ENCODE assay signal across 30 cellular contexts in genomic region chr18:30578707-30579106, GRCh38.
"Had no signal": no experiment of that assay in that cellular context is flagged by ENCODE, and none has a peak within 500 bp of the region (broad histone marks: within the 10 kb centered on the region; RNA-seq: fewer than 3 reads in every experiment).

No MANE protein-coding gene starts in this region.

- ATAC-seq: activated CD4-positive, CD25-positive, alpha-beta regulatory T cell treated with anti-CD3 and anti-CD28 coated beads, Interleukin-2, amount 50 U/mL, for 24 hours; activated CD8-positive, alpha-beta memory T cell treated with anti-CD3 and anti-CD28 coated beads, Interleukin-2, amount 10 ng/mL, durations not matched to agents 7 days and 5 days; activated CD8-positive, alpha-beta T cell treated with anti-CD3 and anti-CD28 coated beads, Interleukin-2, amount 10 ng/mL, durations not matched to agents 7 days and 5 days; activated naive CD4-positive, alpha-beta T cell treated with anti-CD3 and anti-CD28 coated beads, Interleukin-2, amount 50 U/mL, for 72 hours; gastroesophageal sphincter; heart right ventricle had no signal

- FAIRE-seq: endothelial cell of umbilical vein had no signal

- H3K27ac Mint-ChIP-seq: activated CD8-positive, alpha-beta memory T cell treated with anti-CD3 and anti-CD28 coated beads, Interleukin-2, amount 10 ng/mL, durations not matched to agents 7 days and 5 days; activated CD8-positive, alpha-beta T cell treated with anti-CD3 and anti-CD28 coated beads, Interleukin-2, amount 10 ng/mL, durations not matched to agents 7 days and 5 days; activated naive CD4-positive, alpha-beta T cell treated with anti-CD3 and anti-CD28 coated beads for 36 hours; activated naive CD4-positive, alpha-beta T cell treated with anti-CD3 and anti-CD28 coated beads, Interleukin-2, amount 50 U/mL, for 72 hours; activated naive CD8-positive, alpha-beta T cell treated with anti-CD3 and anti-CD28 coated beads, Interleukin-2, amount 10 ng/mL, durations not matched to agents 7 days and 5 days; activated T-helper 1 cell treated with anti-CD3 and anti-CD28 coated beads, Interleukin-12 subunit alpha, Interleukin-12 subunit beta, Interleukin-2, Interleukin-4 antibody, amounts not matched to agents 30 ng/mL and 10 ng/mL and 1 ng/mL, durations not matched to agents 14 hours and 24 hours and 36 hours; activated T-helper 2 cell treated with anti-CD3 and anti-CD28 coated beads, Interferon-gamma antibody, Interleukin-2, Interleukin-4, amounts not matched to agents 10 μg/mL and 5 μg/mL and 100 μg/mL, durations not matched to agents 14 hours and 24 hours and 36 hours; brain had no signal

- DNase-seq: activated CD4-positive, alpha-beta T cell treated with anti-CD3 and anti-CD28 coated beads for 48 hours; activated CD4-positive, alpha-beta T cell treated with anti-CD3 and anti-CD28 coated beads, Interleukin-2, amount 50 U/mL, for 1 hour; activated CD4-positive, alpha-beta T cell treated with anti-CD3 and anti-CD28 coated beads, Interleukin-2, amount 50 U/mL, for 48 hours; activated CD8-positive, alpha-beta memory T cell treated with anti-CD3 and anti-CD28 coated beads, Interleukin-2, amount 10 ng/mL, durations not matched to agents 7 days and 5 days; activated CD8-positive, alpha-beta memory T cell treated with anti-CD3 and anti-CD28 coated beads, Interleukin-2, amount 50 U/mL, for 4 hours; activated CD8-positive, alpha-beta T cell treated with anti-CD3 and anti-CD28 coated beads, Interleukin-2, amount 10 ng/mL, durations not matched to agents 7 days and 5 days; activated effector memory CD4-positive, alpha-beta T cell treated with anti-CD3 and anti-CD28 coated beads, Interleukin-2, amount 50 U/mL, for 16 hours; activated naive CD4-positive, alpha-beta T cell treated with anti-CD3 and anti-CD28 coated beads for 36 hours; activated naive CD8-positive, alpha-beta T cell treated with anti-CD3 and anti-CD28 coated beads, Interleukin-2, amount 10 ng/mL, durations not matched to agents 7 days and 5 days; activated T-cell treated with anti-CD3 and anti-CD28 coated beads, Interleukin-2, amount 50 U/mL, for 1 hour; activated T-cell treated with anti-CD3 and anti-CD28 coated beads, Interleukin-2, amount 50 U/mL, for 48 hours; central memory CD4-positive, alpha-beta T cell; cerebellar nuclear complex; colonic mucosa; effector CD8-positive, alpha-beta T cell; esophagus squamous epithelium; foreskin melanocyte; heart right ventricle; T-helper 2 cell had no signal

- H3K4me1 ChIP-seq: ascending aorta, breast epithelium, colonic mucosa, esophagus squamous epithelium, gastroesophageal sphincter, heart right ventricle had no signal

- H3K4me1 Mint-ChIP-seq: activated CD8-positive, alpha-beta memory T cell treated with anti-CD3 and anti-CD28 coated beads, Interleukin-2, amount 10 ng/mL, durations not matched to agents 7 days and 5 days; activated naive CD8-positive, alpha-beta T cell treated with anti-CD3 and anti-CD28 coated beads, Interleukin-2, amount 10 ng/mL, durations not matched to agents 7 days and 5 days; brain had no signal

- H3K36me3 Mint-ChIP-seq: activated CD8-positive, alpha-beta memory T cell treated with anti-CD3 and anti-CD28 coated beads, Interleukin-2, amount 10 ng/mL, durations not matched to agents 7 days and 5 days; activated naive CD4-positive, alpha-beta T cell treated with anti-CD3 and anti-CD28 coated beads, Interleukin-2, amount 50 U/mL, for 72 hours; activated naive CD8-positive, alpha-beta T cell treated with anti-CD3 and anti-CD28 coated beads, Interleukin-2, amount 10 ng/mL, durations not matched to agents 7 days and 5 days; brain had no signal

- H3K27ac ChIP-seq: ascending aorta, breast epithelium, cardiac muscle cell, colonic mucosa, epithelial cell of prostate, esophagus squamous epithelium, gastroesophageal sphincter, heart right ventricle had no signal

- H3K27me3 ChIP-seq: ascending aorta, breast epithelium, cardiac muscle cell, colonic mucosa, esophagus squamous epithelium, gastroesophageal sphincter, heart right ventricle had no signal

- H3K9me3 ChIP-seq: ascending aorta, breast epithelium, colonic mucosa, esophagus squamous epithelium, gastroesophageal sphincter, heart right ventricle had no signal

- H3K36me3 ChIP-seq: ascending aorta, breast epithelium, cardiac muscle cell, colonic mucosa, esophagus squamous epithelium, gastroesophageal sphincter, heart right ventricle had no signal

- H3K27me3 Mint-ChIP-seq: activated CD8-positive, alpha-beta memory T cell treated with anti-CD3 and anti-CD28 coated beads, Interleukin-2, amount 10 ng/mL, durations not matched to agents 7 days and 5 days; activated naive CD8-positive, alpha-beta T cell treated with anti-CD3 and anti-CD28 coated beads, Interleukin-2, amount 10 ng/mL, durations not matched to agents 7 days and 5 days; brain had no signal

- H3K9me3 Mint-ChIP-seq: activated naive CD8-positive, alpha-beta T cell treated with anti-CD3 and anti-CD28 coated beads, Interleukin-2, amount 10 ng/mL, durations not matched to agents 7 days and 5 days; activated T-helper 1 cell treated with anti-CD3 and anti-CD28 coated beads, Interleukin-12 subunit alpha, Interleukin-12 subunit beta, Interleukin-2, Interleukin-4 antibody, amounts not matched to agents 30 ng/mL and 10 ng/mL and 1 ng/mL, durations not matched to agents 14 hours and 24 hours and 36 hours; brain had no signal

- H3K4me3 Mint-ChIP-seq: activated CD8-positive, alpha-beta memory T cell treated with anti-CD3 and anti-CD28 coated beads, Interleukin-2, amount 10 ng/mL, durations not matched to agents 7 days and 5 days; activated CD8-positive, alpha-beta T cell treated with anti-CD3 and anti-CD28 coated beads, Interleukin-2, amount 10 ng/mL, durations not matched to agents 7 days and 5 days; activated naive CD4-positive, alpha-beta T cell treated with anti-CD3 and anti-CD28 coated beads for 36 hours; activated naive CD8-positive, alpha-beta T cell treated with anti-CD3 and anti-CD28 coated beads, Interleukin-2, amount 10 ng/mL, durations not matched to agents 7 days and 5 days; activated T-helper 1 cell treated with anti-CD3 and anti-CD28 coated beads, Interleukin-12 subunit alpha, Interleukin-12 subunit beta, Interleukin-2, Interleukin-4 antibody, amounts not matched to agents 30 ng/mL and 10 ng/mL and 1 ng/mL, durations not matched to agents 14 hours and 24 hours and 36 hours; brain had no signal

- H3K4me3 ChIP-seq: ascending aorta, breast epithelium, cardiac muscle cell, colonic mucosa, esophagus squamous epithelium, gastroesophageal sphincter, heart right ventricle had no signal
